Comparison of ENCODE assay signal across 12 cellular contexts in the genomic region with DNA sequence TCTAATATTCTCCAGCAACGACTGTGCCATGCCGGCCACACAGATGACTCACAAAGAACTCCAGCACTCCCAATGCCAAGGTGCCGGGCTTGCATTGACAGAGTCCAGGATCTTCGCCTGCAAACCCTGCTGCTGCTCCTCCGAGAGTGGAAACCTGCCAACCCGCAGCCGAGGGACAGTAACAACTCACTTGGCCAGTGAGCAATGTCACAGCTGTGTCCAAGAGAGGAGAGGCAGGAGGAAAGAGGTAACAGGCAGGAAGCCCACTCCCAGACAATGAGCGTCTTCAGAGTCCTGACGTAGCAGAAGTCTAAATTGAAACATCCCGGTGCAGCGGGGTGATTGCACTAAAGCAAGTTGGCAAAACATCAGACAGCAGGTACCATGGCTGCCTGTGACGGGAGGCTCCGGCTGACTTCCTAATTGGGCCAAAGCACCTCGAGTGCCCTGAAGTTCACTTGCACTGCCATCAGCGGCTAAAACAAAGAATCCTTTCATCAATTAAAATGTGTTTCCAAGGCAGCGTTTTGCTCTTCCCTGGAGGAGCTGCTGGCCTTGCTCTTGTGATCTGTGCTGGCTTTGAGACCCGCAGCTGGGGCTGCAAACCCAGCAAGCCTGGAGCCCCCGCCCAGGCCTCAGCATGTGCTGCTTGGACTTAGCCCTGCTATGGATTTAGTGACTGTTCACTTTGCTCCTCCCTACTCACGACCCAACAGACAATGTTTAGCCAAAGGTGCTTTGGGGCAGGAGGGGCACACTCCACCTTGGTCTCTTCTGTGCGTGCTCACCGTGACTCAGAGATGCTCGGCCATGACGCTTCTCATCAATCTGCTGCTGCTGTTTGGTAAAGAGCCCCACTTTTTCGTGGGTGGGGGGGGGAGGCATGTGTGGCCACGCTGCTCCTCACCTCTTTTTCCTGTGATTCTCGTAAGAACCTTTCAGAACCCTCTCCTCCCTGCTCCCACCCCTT. TPM values are rescaled to one million over a fixed set of nuclear protein-coding genes. Genes with fewer than 3 reads are reported as not detected.
A peak's percentile ranks its signal among the peaks of the same experiment; 100 is the strongest.
DNase-seq lines count a peak whose midpoint lies in the region; ATAC-seq, FAIRE-seq and TF ChIP-seq lines count a peak whose summit lies in the region.
"Had no signal": no experiment of that assay in that cellular context is flagged by ENCODE, and none has a peak within 500 bp of the region (broad histone marks: within the 10 kb centered on the region; RNA-seq: fewer than 3 reads in every experiment).

No MANE protein-coding gene starts in this region.

- peaks cover 18 to 22% of the 10 kb centered on the region in 2 experiments for H3K9me3 Mint-ChIP-seq in H9
- H3K9me3 Mint-ChIP-seq in astrocyte (ENCODE audit: unreplicated experiment) = peaks cover 10% of the 10 kb centered on the region
- peaks cover 11% of the 10 kb centered on the region for H3K9me3 Mint-ChIP-seq in mesothelial cell of epicardium
- H3K9me3 Mint-ChIP-seq: stimulated activated naive CD8-positive, alpha-beta T cell treated with anti-CD3 and anti-CD28 coated beads, Interleukin-15, amount 100 ng/mL, for 72 hours had no signal

- TF ChIP-seq CTCF in H9 (conservative IDR thresholded peaks at IDR 0.05) = no peak
- TF ChIP-seq CTCF in astrocyte (IDR thresholded peaks at IDR 0.05; ENCODE audit: insufficient read depth, low read depth, low read length) = no peak
- TF ChIP-seq CTCF in heart right ventricle (IDR thresholded peaks at IDR 0.05) = no peak
- TF ChIP-seq CTCF in mesothelial cell of epicardium (IDR thresholded peaks at IDR 0.05; ENCODE audit: unreplicated experiment) = no peak

- peak; percentile 30 to 89 (median 75) for ATAC-seq in heart right ventricle
- no peak for ATAC-seq in GM18870 (IDR thresholded peaks at IDR 0.05; ENCODE audit: unreplicated experiment)
- ATAC-seq: stimulated activated naive CD8-positive, alpha-beta T cell treated with anti-CD3 and anti-CD28 coated beads, Interleukin-15, amount 100 ng/mL, for 72 hours had no signal

- H3K23ac ChIP-seq in H9 (ENCODE audit: insufficient read length, low read depth, low read length) (no peak overlapping the region), mesenchymal stem cell (ENCODE audit: low read length in 2 of 2) (no peak overlapping the region)

- no peak overlapping the region for H2BK12ac ChIP-seq in H9 (ENCODE audit: insufficient read length, low read depth, low read length)
- no peak overlapping the region for H2BK12ac ChIP-seq in mesenchymal stem cell (ENCODE audit: low read length in 2 of 2)

- peak overlapping the region; percentile 41 for H3K4me3 ChIP-seq in astrocyte (ENCODE audit: insufficient read depth, low read depth, low read length)
- H3K4me3 ChIP-seq in heart right ventricle = peak overlapping the region in 4 of 10 donors; percentile 6 to 22 (median 16)
- H3K4me3 ChIP-seq in mesenchymal stem cell (ENCODE audit: insufficient read depth in 1 of 2, low read depth in 1 of 2, low read length in 2 of 2) = peak overlapping the region in 1 of 2 experiments; percentile 33

- WGBS in H9 (ENCODE audit: extremely low coverage, insufficient read length, low lambda C conversion rate) = no CpG with 5 or more reads among the region's 26 CpGs
- 40 to 51% methylated on average over 26 of the region's 26 CpGs for WGBS in heart right ventricle, 2 donors
- WGBS in mesenchymal stem cell = 92% methylated on average over 25 of the region's 26 CpGs

- no peaks in the 10 kb centered on the region for H3K79me1 ChIP-seq in H9 (ENCODE audit: insufficient read depth, low read depth, low read length, poor library complexity, severe bottlenecking)
- H3K79me1 ChIP-seq in mesenchymal stem cell (replicated peaks; ENCODE audit: low read length, poor library complexity, severe bottlenecking) = peaks cover 14% of the 10 kb centered on the region

- H3K18ac ChIP-seq in H9 (ENCODE audit: insufficient read length, low read depth, low read length) = no peak overlapping the region
- H3K18ac ChIP-seq in mesenchymal stem cell (ENCODE audit: low read depth in 1 of 2, low read length in 2 of 2) = no peak overlapping the region

- no peak for FAIRE-seq in astrocyte (lab: Jason Lieb, UNC)

- H3T11ph ChIP-seq in H9 (ENCODE audit: low read length) = no peak overlapping the region

- H2AK5ac ChIP-seq in H9 (ENCODE audit: insufficient read length, low read length) = no peak overlapping the region
- no peak overlapping the region for H2AK5ac ChIP-seq in mesenchymal stem cell (ENCODE audit: low read length, severe bottlenecking)

- H3K9ac ChIP-seq in H9 (ENCODE audit: extremely low read depth, insufficient read length, low read length) = no peak overlapping the region
- H3K9ac ChIP-seq in astrocyte (ENCODE audit: low read length) = no peak overlapping the region
- H3K9ac ChIP-seq in mesenchymal stem cell (ENCODE audit: low read length) = no peak overlapping the region

- no peak overlapping the region for H4K5ac ChIP-seq in H9 (ENCODE audit: insufficient read length, low read depth, low read length)

- H4K20me1 ChIP-seq in H9 (ENCODE audit: control insufficient read depth, insufficient read depth, insufficient read length) (no peaks in the 10 kb centered on the region), astrocyte (ENCODE audit: insufficient read depth, low read length) (no peaks in the 10 kb centered on the region)

- H3K14ac ChIP-seq in H9 (ENCODE audit: insufficient read depth, low read length) (peak overlapping the region; percentile 15; the same call in 1 of the 2 replicates), mesenchymal stem cell (ENCODE audit: low read length in 2 of 2) (no peak overlapping the region)

- H3K36me3 Mint-ChIP-seq in H9 (ENCODE audit: insufficient read depth in 1 of 3, low read depth in 3 of 3) (peaks cover 23 to 35% (median 32%) of the 10 kb centered on the region in 3 experiments), astrocyte (ENCODE audit: low read depth, unreplicated experiment) (peaks cover 38% of the 10 kb centered on the region), mesothelial cell of epicardium (peaks cover 41% of the 10 kb centered on the region)

- H3K27ac Mint-ChIP-seq in H9 = peak overlapping the region in 2 of 3 experiments; percentile 31 to 44; a peak in 3 of 7 replicates
- no peak overlapping the region for H3K27ac Mint-ChIP-seq in astrocyte (ENCODE audit: unreplicated experiment)
- H3K27ac Mint-ChIP-seq in mesothelial cell of epicardium = no peak overlapping the region
- H3K27ac Mint-ChIP-seq: activated B cell treated with CpG ODN at 0.5 μM for 24 hours had no signal

- H2BK20ac ChIP-seq in H9 (ENCODE audit: low read depth, low read length, poor library complexity, severe bottlenecking) = no peak overlapping the region

- no peak overlapping the region for H2BK120ac ChIP-seq in H9 (ENCODE audit: low read depth, low read length, poor library complexity, severe bottlenecking)
- H2BK120ac ChIP-seq in mesenchymal stem cell (ENCODE audit: low read depth, low read length) = no peak overlapping the region

- H3K4me1 ChIP-seq in H9 (ENCODE audit: insufficient read depth, low read length) (no peaks in the 10 kb centered on the region), astrocyte (ENCODE audit: insufficient read depth, low read length) (peaks cover 20% of the 10 kb centered on the region), heart right ventricle (peaks cover 0 to 19% (median 5%) of the 10 kb centered on the region in 9 donors), mesenchymal stem cell (ENCODE audit: control insufficient read depth, insufficient read depth, low read depth, low read length) (peaks cover 3% of the 10 kb centered on the region)

- no peak overlapping the region for H4K91ac ChIP-seq in H9 (ENCODE audit: insufficient read length, low read depth, low read length)
- no peak overlapping the region for H4K91ac ChIP-seq in mesenchymal stem cell (ENCODE audit: low read length)

- H2BK15ac ChIP-seq in H9 (ENCODE audit: low read depth, low read length) (no peak overlapping the region), mesenchymal stem cell (ENCODE audit: low read depth, poor library complexity, severe bottlenecking) (no peak overlapping the region)

- H3K27me3 ChIP-seq in H9 (ENCODE audit: insufficient read depth, low read length) = no peaks in the 10 kb centered on the region
- no peaks in the 10 kb centered on the region for H3K27me3 ChIP-seq in astrocyte (ENCODE audit: insufficient read depth, low read length)
- H3K27me3 ChIP-seq in heart right ventricle = no peaks in the 10 kb centered on the region
- no peaks in the 10 kb centered on the region for H3K27me3 ChIP-seq in mesenchymal stem cell (ENCODE audit: control insufficient read depth in 1 of 2, insufficient read depth in 1 of 2, low read length in 2 of 2)

- H3K9me3 ChIP-seq in H9 (ENCODE audit: control insufficient read depth, low read depth, low read length) = peaks cover 12% of the 10 kb centered on the region
- H3K9me3 ChIP-seq in astrocyte (ENCODE audit: insufficient read depth, low read depth, low read length) = no peaks in the 10 kb centered on the region
- H3K9me3 ChIP-seq in heart right ventricle = peaks cover 0 to 14% (median 6%) of the 10 kb centered on the region in 11 donors
- H3K9me3 ChIP-seq in mesenchymal stem cell (ENCODE audit: control insufficient read depth, low read length) = peaks cover 10% of the 10 kb centered on the region

- H2BK5ac ChIP-seq in H9 (ENCODE audit: insufficient read length, low read length) = no peak overlapping the region
- no peak overlapping the region for H2BK5ac ChIP-seq in mesenchymal stem cell (ENCODE audit: low read depth, low read length, poor library complexity, severe bottlenecking)

- H2AFZ ChIP-seq in H9 (ENCODE audit: low read length) (no peak overlapping the region), astrocyte (ENCODE audit: low read depth, low read length) (no peak overlapping the region), mesenchymal stem cell (ENCODE audit: low read depth, low read length) (no peak overlapping the region)

- no peaks in the 10 kb centered on the region for H3K27me3 Mint-ChIP-seq in H9 (ENCODE audit: low read depth)
- peaks cover under 1% of the 10 kb centered on the region for H3K27me3 Mint-ChIP-seq in astrocyte (ENCODE audit: low read depth, unreplicated experiment)
- no peaks in the 10 kb centered on the region for H3K27me3 Mint-ChIP-seq in mesothelial cell of epicardium (ENCODE audit: low read depth)
- H3K27me3 Mint-ChIP-seq: stimulated activated naive CD8-positive, alpha-beta T cell treated with anti-CD3 and anti-CD28 coated beads, Interleukin-15, amount 100 ng/mL, for 72 hours had no signal

- no peak overlapping the region for H3K56ac ChIP-seq in H9 (ENCODE audit: insufficient read length, low read depth, low read length)

- H3K4me3 Mint-ChIP-seq in H9 (no peak overlapping the region), astrocyte (ENCODE audit: unreplicated experiment) (no peak overlapping the region), mesothelial cell of epicardium (no peak overlapping the region)
- H3K4me3 Mint-ChIP-seq: activated B cell treated with CpG ODN at 0.5 μM for 24 hours; stimulated activated naive CD8-positive, alpha-beta T cell treated with anti-CD3 and anti-CD28 coated beads, Interleukin-15, amount 100 ng/mL, for 72 hours had no signal

- peaks cover 0 to 5% of the 10 kb centered on the region in 2 experiments; a peak in 1 of 4 replicates for H3K4me1 Mint-ChIP-seq in H9
- H3K4me1 Mint-ChIP-seq in astrocyte (ENCODE audit: low read depth, unreplicated experiment) = no peaks in the 10 kb centered on the region
- H3K4me1 Mint-ChIP-seq in mesothelial cell of epicardium = peaks cover 8% of the 10 kb centered on the region
- H3K4me1 Mint-ChIP-seq: activated B cell treated with CpG ODN at 0.5 μM for 24 hours; stimulated activated naive CD8-positive, alpha-beta T cell treated with anti-CD3 and anti-CD28 coated beads, Interleukin-15, amount 100 ng/mL, for 72 hours had no signal

- DNase-seq in H9 (no peak), astrocyte (ENCODE audit: low read depth) (peak; percentile 50), heart right ventricle (peak; percentile 41 to 58), retina (peak; percentile 76), mesothelial cell of epicardium (ENCODE audit: low spot score in 2 of 2, unreplicated experiment in 2 of 2) (no peak), mesenchymal stem cell (no peak), NCI-H82 treated with DMSO at 0.1 percent for 48 hours (lab: John Stamatoyannopoulos, UW; ENCODE audit: unreplicated experiment) (no peak)
- DNase-seq: activated B cell treated with CpG ODN at 0.5 μM for 24 hours; activated effector memory CD4-positive, alpha-beta T cell treated with anti-CD3 and anti-CD28 coated beads, Interleukin-2, amount 50 U/mL, for 16 hours; cortex of kidney; stimulated activated naive CD8-positive, alpha-beta T cell treated with anti-CD3 and anti-CD28 coated beads, Interleukin-15, amount 100 ng/mL, for 72 hours had no signal

- peaks cover 2% of the 10 kb centered on the region for H3K36me3 ChIP-seq in astrocyte (ENCODE audit: insufficient read depth, low read length)
- H3K36me3 ChIP-seq in heart right ventricle = peaks cover 0 to 30% (median 0%) of the 10 kb centered on the region in 9 donors
- peaks cover 34 to 38% of the 10 kb centered on the region in 2 experiments for H3K36me3 ChIP-seq in mesenchymal stem cell (ENCODE audit: control insufficient read depth in 1 of 2, insufficient read depth in 2 of 2, low read depth in 1 of 2, low read length in 2 of 2)

- H3K27ac ChIP-seq in H9 (ENCODE audit: insufficient read length, low read depth, low read length) (no peak overlapping the region), astrocyte (ENCODE audit: low read depth, low read length) (no peak overlapping the region), heart right ventricle (no peak overlapping the region), mesenchymal stem cell (ENCODE audit: low read length, poor library complexity, severe bottlenecking) (no peak overlapping the region)

- H4K8ac ChIP-seq in H9 (replicated peaks; ENCODE audit: insufficient read length, low read depth, low read length) (no peak overlapping the region), mesenchymal stem cell (ENCODE audit: low read length) (no peak overlapping the region)

- H3K79me2 ChIP-seq in H9 (ENCODE audit: insufficient read depth, low read length) (no peaks in the 10 kb centered on the region), astrocyte (ENCODE audit: insufficient read depth, low read length) (no peaks in the 10 kb centered on the region)

- intact Hi-C loops in heart right ventricle (cut with DNase I) = no loop called here

- no peaks in the 10 kb centered on the region for H3K23me2 ChIP-seq in H9 (ENCODE audit: insufficient read length, low read depth, low read length, poor library complexity, severe bottlenecking)

- H3K4me2 ChIP-seq in H9 (ENCODE audit: insufficient read depth, insufficient read length, low read length) (no peak overlapping the region), astrocyte (ENCODE audit: low read length) (peak overlapping the region; percentile 81), mesenchymal stem cell (ENCODE audit: low read length, poor library complexity, severe bottlenecking) (no peak overlapping the region)

- H3K4ac ChIP-seq in H9 (ENCODE audit: low read depth, low read length) (no peak overlapping the region), mesenchymal stem cell (ENCODE audit: low read depth in 1 of 2, low read length in 2 of 2) (no peak overlapping the region)

RNA-seq across cellular contexts. Expression of a gene that starts 36.5 kb away (rescaled TPM):
- total RNA-seq in H9 (2021) (95.5 and 100 TPM in 2 replicates), astrocyte (116 and 119 TPM in 2 replicates), heart right ventricle (10 to 100 TPM; 33.9 to 53.1 (median 42.2) TPM), mesothelial cell of epicardium (93.7 to 101 TPM (median 101 TPM) in 3 replicates)
- polyA plus RNA-seq in heart right ventricle = 10 to 100 TPM; 16.8 to 34.5 TPM
- polyA plus RNA-seq in mesenchymal stem cell (2013, experiment 1 of 2) = 129 TPM
- polyA plus RNA-seq in mesenchymal stem cell (2013, experiment 2 of 2) = 133 TPM

Comparison
In these comparisons a context has a peak if more than half of its experiments do, and no peak if none do; other contexts are left out.
1. DNase-seq: peak in astrocyte (single experiment), heart right ventricle (2 of 2) and retina (single experiment); none in H9 (single experiment), mesothelial cell of epicardium (0 of 2), mesenchymal stem cell (single experiment) and NCI-H82 treated with DMSO at 0.1 percent for 48 hours (single experiment).
2. H3K27ac Mint-ChIP-seq: peak in H9 (2 of 3); none in astrocyte (single experiment) and mesothelial cell of epicardium (single experiment).